8 cellular contexts compared by ENCODE assay signal in the genomic region with DNA sequence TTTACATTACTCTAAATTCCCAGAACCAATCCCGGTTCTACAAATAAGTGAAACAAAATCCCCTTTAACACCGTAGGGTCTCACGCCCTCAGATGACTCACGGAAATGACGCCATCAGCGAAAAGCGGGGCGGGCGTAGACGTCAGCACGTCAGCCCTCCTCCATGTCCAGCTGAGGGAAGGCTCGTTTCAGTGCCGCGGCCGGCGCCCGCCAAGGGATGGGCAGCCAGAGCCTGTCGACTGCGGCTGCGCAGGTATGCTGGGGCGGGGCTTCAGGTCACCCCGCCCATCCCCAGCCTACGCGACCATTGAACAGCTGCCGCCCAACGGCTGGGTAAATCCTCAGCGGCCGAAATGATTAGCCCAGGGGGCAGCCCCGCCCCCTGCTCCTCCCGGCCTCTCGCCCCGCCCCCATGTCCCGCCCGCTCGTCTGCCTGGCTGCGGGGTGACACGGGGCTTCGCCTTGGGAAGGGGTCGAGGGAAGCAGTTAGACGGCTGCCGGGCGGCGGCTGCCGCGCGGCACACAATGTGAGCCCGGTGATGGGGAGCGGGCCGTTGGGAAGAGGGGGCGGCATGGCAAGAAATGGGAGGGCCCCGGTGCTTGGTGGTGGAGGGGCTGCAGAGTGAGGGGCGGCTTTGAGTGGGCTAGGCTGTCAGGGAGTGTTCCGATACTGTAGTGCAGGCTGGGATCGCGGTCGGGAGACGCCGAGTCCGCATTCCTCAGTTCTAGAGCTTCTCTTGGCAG.
DNase-seq lines count a peak whose midpoint lies in the region; ATAC-seq, FAIRE-seq and TF ChIP-seq lines count a peak whose summit lies in the region.

NBEAL1 (plus strand) TSS at position 420 of the 744 bp plus-strand sequence. CDS start 1,510 bp downstream, outside the sequence.

- peak; percentile 96 for ATAC-seq in GM19025 (IDR thresholded peaks at IDR 0.05; ENCODE audit: low read depth, unreplicated experiment)
- ATAC-seq in HG03342 (IDR thresholded peaks at IDR 0.05; ENCODE audit: unreplicated experiment), result peak; percentile 96

- TF ChIP-seq CTCF in AG09309 (IDR thresholded peaks at IDR 0.05; ENCODE audit: control insufficient read depth, insufficient read depth, low read depth, low read length, missing control alignments), result no peak

- peak within 1 kb of the TSS; percentile 99 for H3K4me3 ChIP-seq in AG09309 (ENCODE audit: control insufficient read depth, low read depth, low read length)

- FAIRE-seq in islet of Langerhans (lab: Jason Lieb, UNC), result peak; percentile 87

- DNase-seq in AG09309 (ENCODE audit: low read depth) (peak; percentile 94), NCI-H446 (lab: John Stamatoyannopoulos, UW) (peak; percentile 93 to 99), cerebellar nuclear complex (lab: John Stamatoyannopoulos, UW) (peak; percentile 90 to 94)
- DNase-seq in activated CD4-positive, CD25-positive, alpha-beta regulatory T cell treated with anti-CD3 and anti-CD28 coated beads, Interleukin-2, amount 50 U/mL, for 16 hours (ENCODE audit: low read depth, low spot score), result peak; percentile 91
- peak; percentile 93 for DNase-seq in stimulated activated CD4-positive, alpha-beta T cell treated with anti-CD3 and anti-CD28 coated beads, Interleukin-12 subunit alpha, Interleukin-12 subunit beta, amount 100 ng/mL, for 4 hours

Comparison
In these comparisons a context has a peak if more than half of its experiments do, and no peak if none do; other contexts are left out.
1. Peak in every context shown above with its lines: DNase-seq, ATAC-seq and H3K4me3 ChIP-seq.